In the genomic region with DNA sequence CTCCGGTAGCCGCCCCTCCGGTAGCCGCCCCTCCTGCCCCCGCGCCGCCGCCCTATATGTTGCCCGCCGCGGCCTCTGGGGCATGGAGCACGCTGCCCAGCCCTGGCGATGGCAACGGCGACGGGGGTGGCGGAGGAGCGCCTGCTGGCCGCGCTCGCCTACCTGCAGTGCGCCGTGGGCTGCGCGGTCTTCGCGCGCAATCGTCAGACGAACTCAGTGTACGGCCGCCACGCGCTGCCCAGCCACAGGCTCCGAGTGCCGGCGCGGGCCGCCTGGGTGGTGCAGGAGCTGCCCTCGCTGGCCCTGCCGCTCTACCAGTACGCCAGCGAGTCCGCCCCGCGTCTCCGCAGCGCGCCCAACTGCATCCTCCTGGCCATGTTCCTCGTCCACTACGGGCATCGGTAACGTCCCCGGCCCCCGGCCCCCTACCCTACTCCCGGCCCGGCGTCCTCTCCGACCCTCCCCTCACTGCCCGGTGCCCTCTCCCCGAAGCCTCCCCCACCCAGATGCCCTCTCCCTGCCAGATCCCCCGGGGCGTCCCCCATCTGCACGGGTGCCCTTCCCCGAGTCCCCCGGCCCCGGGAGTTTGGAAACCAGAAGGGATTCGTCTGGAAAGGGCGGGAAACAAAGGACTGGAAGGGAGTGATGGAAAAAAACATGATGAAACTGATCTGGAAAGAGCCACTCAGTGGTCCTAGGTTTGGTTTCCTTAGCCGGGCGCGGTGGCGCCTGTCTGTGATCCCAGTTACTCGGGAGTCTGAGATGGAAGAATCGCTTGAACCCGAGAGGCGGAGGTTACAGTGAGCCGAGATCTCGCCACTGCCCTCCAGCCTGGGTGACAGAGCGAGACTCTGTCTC, we compare ENCODE assay signal across 8 cellular contexts. TPM values are rescaled to one million over a fixed set of nuclear protein-coding genes. Genes with fewer than 3 reads are reported as not detected.
DNase-seq lines count a peak whose midpoint lies in the region; FAIRE-seq and TF ChIP-seq lines count a peak whose summit lies in the region.

No MANE protein-coding gene starts in this region.

- no peaks in the 10 kb centered on the region for H3K36me3 Mint-ChIP-seq in glutamatergic neuron (ENCODE audit: unreplicated experiment)

- H3K79me2 ChIP-seq in Loucy (ENCODE audit: insufficient read depth, low read length) (peaks cover 70% of the 10 kb centered on the region), osteoblast (ENCODE audit: insufficient read depth, low read length) (peaks cover 91% of the 10 kb centered on the region)

- H4K20me1 ChIP-seq in Loucy (ENCODE audit: insufficient read depth, low read length, poor library complexity, severe bottlenecking) (peaks cover 33% of the 10 kb centered on the region), osteoblast (ENCODE audit: insufficient read depth, low read length) (peaks cover 20% of the 10 kb centered on the region)

- no peaks in the 10 kb centered on the region for H3K9me3 ChIP-seq in HEK293 (ENCODE audit: control insufficient read depth, insufficient read depth, low read depth, low read length)
- H3K9me3 ChIP-seq in Loucy (ENCODE audit: insufficient read depth, low read depth, low read length): no peaks in the 10 kb centered on the region
- H3K9me3 ChIP-seq in osteoblast (ENCODE audit: low read depth, low read length): no peaks in the 10 kb centered on the region

- peak overlapping the region; percentile 86 for H3K4me3 ChIP-seq in HEK293 (ENCODE audit: low read depth, low read length)
- peak overlapping the region; percentile 97 for H3K4me3 ChIP-seq in Loucy (ENCODE audit: low read length, poor library complexity, severe bottlenecking)
- peak overlapping the region; percentile 90 for H3K4me3 ChIP-seq in osteoblast (ENCODE audit: insufficient read depth, low read length)

- H3K9me3 Mint-ChIP-seq in glutamatergic neuron (ENCODE audit: unreplicated experiment): peaks cover 6% of the 10 kb centered on the region

- H3K27me3 ChIP-seq in Loucy (ENCODE audit: insufficient read depth, low read length, poor library complexity, severe bottlenecking) (no peaks in the 10 kb centered on the region), osteoblast (ENCODE audit: insufficient read depth, low read length) (no peaks in the 10 kb centered on the region)

- peaks cover 21 to 31% of the 10 kb centered on the region in 2 experiments for H3K36me3 ChIP-seq in HEK293 (ENCODE audit: control insufficient read depth in 2 of 2, insufficient read depth in 1 of 2, low read length in 2 of 2)
- H3K36me3 ChIP-seq in Loucy (ENCODE audit: insufficient read depth, low read length): peaks cover 5% of the 10 kb centered on the region; the same call in 1 of the 2 replicates
- peaks cover 20% of the 10 kb centered on the region for H3K36me3 ChIP-seq in osteoblast (ENCODE audit: insufficient read depth, low read length)

- H3K9me2 ChIP-seq in Loucy (replicated peaks; ENCODE audit: low read depth, low read length): no peaks in the 10 kb centered on the region

- H3K4me1 ChIP-seq in HEK293 (ENCODE audit: control insufficient read depth, insufficient read depth, low read length) (peaks cover 7% of the 10 kb centered on the region), Loucy (ENCODE audit: insufficient read depth, low read length, poor library complexity, severe bottlenecking) (peaks cover 25% of the 10 kb centered on the region), osteoblast (ENCODE audit: insufficient read depth, low read length) (peaks cover 11% of the 10 kb centered on the region)

- H3F3A ChIP-seq in Loucy (ENCODE audit: low read depth): no peaks in the 10 kb centered on the region

- peak overlapping the region; percentile 83 for H3K9ac ChIP-seq in Loucy (ENCODE audit: low read depth, low read length, poor library complexity, severe bottlenecking)

- peak overlapping the region; percentile 94 for H3K4me3 Mint-ChIP-seq in glutamatergic neuron (ENCODE audit: unreplicated experiment)

- TF ChIP-seq CTCF in HEK293 (tag by site-specific recombination; IDR thresholded peaks at IDR 0.05) (peak; percentile 11; the same call in 1 of the 2 replicates), Loucy (conservative IDR thresholded peaks at IDR 0.05; ENCODE audit: low read length) (no peak), glutamatergic neuron (IDR thresholded peaks at IDR 0.05; ENCODE audit: partially characterized antibody, unreplicated experiment) (no peak), osteoblast (IDR thresholded peaks at IDR 0.05; ENCODE audit: extremely low read depth, low read depth, low read length) (no peak)

- peak overlapping the region; percentile 83 for H3K27ac Mint-ChIP-seq in glutamatergic neuron (ENCODE audit: unreplicated experiment)

- peaks cover 9% of the 10 kb centered on the region for H3K27me3 Mint-ChIP-seq in glutamatergic neuron (ENCODE audit: unreplicated experiment)

- H3K4me2 ChIP-seq in Loucy (ENCODE audit: low read depth, low read length, poor library complexity, severe bottlenecking) (peak overlapping the region; percentile 91), osteoblast (ENCODE audit: insufficient read depth, low read length) (peak overlapping the region; percentile 98)

- CTCF ChIA-PET in HEK293 (lab: Yijun Ruan, JAX): interaction anchor here (2.6 kb wide), 1 partner anchor 112 kb away, joined by 15 read pairs; no protein-coding TSS in a partner anchor

- H2AFZ ChIP-seq in Loucy (ENCODE audit: low read length): peak overlapping the region; percentile 89
- peak overlapping the region; percentile 64 for H2AFZ ChIP-seq in osteoblast (ENCODE audit: low read length)

- no peak for TF ChIP-seq POLR2A in GM12891 (IDR thresholded peaks at IDR 0.05; ENCODE audit: low read depth, low read length)

- peaks cover 12% of the 10 kb centered on the region for H3K4me1 Mint-ChIP-seq in glutamatergic neuron (ENCODE audit: low read depth, unreplicated experiment)

- no peak for FAIRE-seq in GM12891 (lab: Jason Lieb, UNC)

- H3K27ac ChIP-seq in HEK293 (ENCODE audit: extremely low read depth, low read depth, low read length) (peak overlapping the region; percentile 87; the same call in 1 of the 2 replicates), osteoblast (ENCODE audit: low read depth, low read length) (peak overlapping the region; percentile 99)

- POLR2A ChIA-PET in HEK293 (lab: Yijun Ruan, JAX): interaction anchor here (0.6 to 2.5 kb wide), 16 partner anchors 9 to 1235 kb away, joined by 3 to 13 read pairs (median 4); partner anchors contain the start of genes FASTKD3, ICE1, MED10 and MTRR

- peak in 2 of 3 donors; percentile 4 to 10 for DNase-seq in stimulated activated CD4-positive, alpha-beta T cell treated with anti-CD3 and anti-CD28 coated beads, TNF-alpha, amount 100 ng/mL, for 1 hour (ENCODE audit: low read depth in 3 of 3, low spot score in 1 of 3)
- DNase-seq in stimulated activated CD4-positive, alpha-beta T cell treated with anti-CD3 and anti-CD28 coated beads, Interleukin-12 subunit alpha, Interleukin-12 subunit beta, amount 100 ng/mL, for 4 hours: no peak
- DNase-seq in activated CD8-positive, alpha-beta memory T cell treated with anti-CD3 and anti-CD28 coated beads, Interleukin-2, amount 50 U/mL, for 48 hours: peak; percentile 74
- peak; percentile 70 for DNase-seq in glutamatergic neuron
- peak; percentile 69 for DNase-seq in osteoblast (ENCODE audit: insufficient read length, low spot score, missing footprints)
- no peak for DNase-seq in GM12891 (ENCODE audit: insufficient read length, low spot score)

TF ChIP-seq in HEK293, 187 proteins besides CTCF, POLR2A, EP300 and RAD21 (continues in another document):
- no peak for TF ChIP-seq ZNF37A (tag by site-specific recombination; IDR thresholded peaks at IDR 0.05)
- peak; percentile 93; the same call in 1 of the 2 replicates for TF ChIP-seq ZNF394 (tag by site-specific recombination; IDR thresholded peaks at IDR 0.05; ENCODE audit: borderline replicate concordance)
- TF ChIP-seq ZNF510 (tag by site-specific recombination; IDR thresholded peaks at IDR 0.05; ENCODE audit: insufficient replicate concordance): no peak
- TF ChIP-seq ZNF404 (tag by site-specific recombination; IDR thresholded peaks at IDR 0.05): no peak
- TF ChIP-seq SCRT1 (tag by site-specific recombination; IDR thresholded peaks at IDR 0.05; ENCODE audit: borderline replicate concordance): no peak
- no peak for TF ChIP-seq ZNF701 (tag by site-specific recombination; IDR thresholded peaks at IDR 0.05)
- peak; percentile 35; the same call in 1 of the 2 replicates for TF ChIP-seq ZNF121 (tag by site-specific recombination; IDR thresholded peaks at IDR 0.05)

TF ChIP-seq in GM12891, 5 proteins besides CTCF, POLR2A, EP300 and RAD21:
- no peak for TF ChIP-seq PAX5 (IDR thresholded peaks at IDR 0.05; ENCODE audit: insufficient read depth, low read length, severe bottlenecking)
- no peak for TF ChIP-seq SPI1 (IDR thresholded peaks at IDR 0.05; ENCODE audit: low read depth, low read length)
- no peak for TF ChIP-seq POLR2AphosphoS5 (IDR thresholded peaks at IDR 0.05; ENCODE audit: low read depth, low read length)
- TF ChIP-seq TAF1 (IDR thresholded peaks at IDR 0.05; ENCODE audit: low read depth, low read length): no peak
- TF ChIP-seq POU2F2 (IDR thresholded peaks at IDR 0.05; ENCODE audit: low read depth, low read length): no peak

RNA-seq across cellular contexts. Expression of gene SRD5A1, which starts 0.5 kb away (rescaled TPM):
- total RNA-seq in glutamatergic neuron (ENCODE audit: unreplicated experiment) (47.2 TPM), osteoblast (8.8 and 9.4 TPM in 2 replicates)
- polyA plus RNA-seq in GM12891 (2012; ENCODE audit: low read depth, missing spikeins): 8.2 TPM

RNA-seq across cellular contexts. Expression of gene NSUN2, which starts 0.9 kb away (rescaled TPM):
- total RNA-seq in glutamatergic neuron (ENCODE audit: unreplicated experiment): 60.3 TPM
- total RNA-seq in osteoblast: 32.7 and 39.4 TPM in 2 replicates
- 53.8 TPM for polyA plus RNA-seq in GM12891 (2012; ENCODE audit: low read depth, missing spikeins)

Comparison
In these comparisons a context has a peak if more than half of its experiments do, and no peak if none do; other contexts are left out.
1. DNase-seq: peak in stimulated activated CD4-positive, alpha-beta T cell treated with anti-CD3 and anti-CD28 coated beads, TNF-alpha, amount 100 ng/mL, for 1 hour (2 of 3), activated CD8-positive, alpha-beta memory T cell treated with anti-CD3 and anti-CD28 coated beads, Interleukin-2, amount 50 U/mL, for 48 hours (single experiment), glutamatergic neuron (single experiment) and osteoblast (single experiment); none in stimulated activated CD4-positive, alpha-beta T cell treated with anti-CD3 and anti-CD28 coated beads, Interleukin-12 subunit alpha, Interleukin-12 subunit beta, amount 100 ng/mL, for 4 hours (single experiment) and GM12891 (single experiment).
2. Peak in every context shown above with its lines, with median percentiles within 50 percentile points of each other: H3K4me3 ChIP-seq.